Comparison of ENCODE assay signal across 24 cellular contexts in genomic region chr19:50317115-50317514, GRCh38. TPM values are rescaled to one million over a fixed set of nuclear protein-coding genes. Genes with fewer than 3 reads are reported as not detected.
A peak's percentile ranks its signal among the peaks of the same experiment; 100 is the strongest.
DNase-seq lines count a peak whose midpoint lies in the region; ATAC-seq and TF ChIP-seq lines count a peak whose summit lies in the region.
"Had no signal": no experiment of that assay in that cellular context is flagged by ENCODE, and none has a peak within 500 bp of the region (broad histone marks: within the 10 kb centered on the region; RNA-seq: fewer than 3 reads in every experiment).

No MANE protein-coding gene starts in this region.

- no peaks in the 10 kb centered on the region for H3K9me3 ChIP-seq in osteoblast (ENCODE audit: low read depth, low read length)
- no peaks in the 10 kb centered on the region for H3K9me3 ChIP-seq in effector memory CD4-positive, alpha-beta T cell (ENCODE audit: control insufficient read depth, low read length)
- H3K9me3 ChIP-seq: A549; BE2C; BLaER1 treated with 17β-estradiol and CSF1 and Interleukin-3, amounts not matched to agents 10 nM and 100 nM had no signal

- H3K27ac Mint-ChIP-seq in chondrocyte (ENCODE audit: unreplicated experiment) (no peak overlapping the region), osteocyte (ENCODE audit: unreplicated experiment) (no peak overlapping the region)
- H3K27ac Mint-ChIP-seq: CD4-positive, alpha-beta T cell; CD8-positive, alpha-beta memory T cell; HFFc6 had no signal

- H3K9me3 Mint-ChIP-seq in chondrocyte (ENCODE audit: low read depth) (no peaks in the 10 kb centered on the region), osteocyte (ENCODE audit: unreplicated experiment) (no peaks in the 10 kb centered on the region)
- H3K9me3 Mint-ChIP-seq: CD4-positive, alpha-beta T cell; H9; HFFc6 had no signal

- no peak overlapping the region for H3K27ac ChIP-seq in osteoblast (ENCODE audit: low read depth, low read length)
- no peak overlapping the region for H3K27ac ChIP-seq in effector memory CD4-positive, alpha-beta T cell (ENCODE audit: insufficient read depth, low read length, poor library complexity, severe bottlenecking)
- H3K27ac ChIP-seq: BLaER1 treated with 17β-estradiol and CSF1 and Interleukin-3, amounts not matched to agents 10 nM and 100 nM; GM23248 had no signal

- no peak overlapping the region for H3K4me2 ChIP-seq in osteoblast (ENCODE audit: insufficient read depth, low read length)
- H3K4me2 ChIP-seq: A549; BLaER1 treated with 17β-estradiol and CSF1 and Interleukin-3, amounts not matched to agents 10 nM and 100 nM had no signal

- H3K36me3 Mint-ChIP-seq in chondrocyte (ENCODE audit: low read depth): peaks cover 3% of the 10 kb centered on the region
- no peaks in the 10 kb centered on the region for H3K36me3 Mint-ChIP-seq in osteocyte (ENCODE audit: unreplicated experiment)
- H3K36me3 Mint-ChIP-seq: CD8-positive, alpha-beta memory T cell had no signal

- peak; percentile 3 for DNase-seq in GM20000 (ENCODE audit: low spot score)
- peak; percentile 51 for DNase-seq in chondrocyte (ENCODE audit: low spot score)
- DNase-seq in osteoblast (ENCODE audit: insufficient read length, low spot score, missing footprints): peak; percentile 21
- DNase-seq in NOMO-1 treated with DMSO at 0.1 percent for 48 hours (lab: John Stamatoyannopoulos, UW; ENCODE audit: unreplicated experiment): no peak
- no peak for DNase-seq in osteocyte (ENCODE audit: extremely low spot score, unreplicated experiment)
- no peak for DNase-seq in effector memory CD4-positive, alpha-beta T cell
- DNase-seq: 8988T; ACHN; AML-193; BE2C; Calu3; CD4-positive, alpha-beta T cell; CD8-positive, alpha-beta memory T cell; DMS53; DMS79 treated with DMSO at 0.1 percent for 48 hours; GF-D8; GM23248; H9; HFFc6 had no signal

- no peak for ATAC-seq in GM18517 (IDR thresholded peaks at IDR 0.05; ENCODE audit: unreplicated experiment)
- ATAC-seq: A549, HCT116 had no signal

- H3K36me3 ChIP-seq in osteoblast (ENCODE audit: insufficient read depth, low read length): no peaks in the 10 kb centered on the region
- H3K36me3 ChIP-seq in effector memory CD4-positive, alpha-beta T cell (ENCODE audit: control insufficient read depth, insufficient read depth, low read length): no peaks in the 10 kb centered on the region
- H3K36me3 ChIP-seq: BE2C; BLaER1 treated with 17β-estradiol and CSF1 and Interleukin-3, amounts not matched to agents 10 nM and 100 nM had no signal

- H4K20me1 ChIP-seq in osteoblast (ENCODE audit: insufficient read depth, low read length): no peaks in the 10 kb centered on the region
- H4K20me1 ChIP-seq: BLaER1 treated with 17β-estradiol and CSF1 and Interleukin-3, amounts not matched to agents 10 nM and 100 nM had no signal

- H3K79me2 ChIP-seq in osteoblast (ENCODE audit: insufficient read depth, low read length): no peaks in the 10 kb centered on the region

- H3K27me3 Mint-ChIP-seq in chondrocyte (ENCODE audit: low read depth): peaks cover 40% of the 10 kb centered on the region
- H3K27me3 Mint-ChIP-seq in osteocyte (ENCODE audit: unreplicated experiment): peaks cover 30% of the 10 kb centered on the region

- TF ChIP-seq CTCF in GM20000 (IDR thresholded peaks at IDR 0.05; ENCODE audit: extremely low read depth, missing control alignments) (no peak), chondrocyte (IDR thresholded peaks at IDR 0.05) (no peak), osteoblast (IDR thresholded peaks at IDR 0.05; ENCODE audit: extremely low read depth, low read depth, low read length) (no peak), osteocyte (IDR thresholded peaks at IDR 0.05) (no peak)

- no peaks in the 10 kb centered on the region for H3K4me1 ChIP-seq in osteoblast (ENCODE audit: insufficient read depth, low read length)
- peaks cover 5% of the 10 kb centered on the region for H3K4me1 ChIP-seq in effector memory CD4-positive, alpha-beta T cell (ENCODE audit: control insufficient read depth, insufficient read depth, low read length, poor library complexity, severe bottlenecking)
- H3K4me1 ChIP-seq: BE2C had no signal

- no peak overlapping the region for H2AFZ ChIP-seq in osteoblast (ENCODE audit: low read length)
- H2AFZ ChIP-seq: GM23248 had no signal

- no peak overlapping the region for H3K4me3 Mint-ChIP-seq in chondrocyte (ENCODE audit: unreplicated experiment)
- no peak overlapping the region for H3K4me3 Mint-ChIP-seq in osteocyte (ENCODE audit: unreplicated experiment)
- H3K4me3 Mint-ChIP-seq: CD4-positive, alpha-beta T cell; HFFc6 had no signal

- H3K27me3 ChIP-seq in osteoblast (ENCODE audit: insufficient read depth, low read length): peaks cover 22% of the 10 kb centered on the region
- peaks cover 37% of the 10 kb centered on the region for H3K27me3 ChIP-seq in effector memory CD4-positive, alpha-beta T cell (replicated peaks; ENCODE audit: control insufficient read depth, insufficient read depth, low read length, poor library complexity, severe bottlenecking)

- H3K4me1 Mint-ChIP-seq in chondrocyte (ENCODE audit: low read depth) (peaks cover 15% of the 10 kb centered on the region), osteocyte (ENCODE audit: unreplicated experiment) (peaks cover 4% of the 10 kb centered on the region)

- H3K4me3 ChIP-seq in osteoblast (ENCODE audit: insufficient read depth, low read length): no peak overlapping the region
- no peak overlapping the region for H3K4me3 ChIP-seq in effector memory CD4-positive, alpha-beta T cell (ENCODE audit: insufficient read depth, low read depth, low read length, poor library complexity, severe bottlenecking)
- H3K4me3 ChIP-seq: A549; BLaER1 treated with 17β-estradiol and CSF1 and Interleukin-3, amounts not matched to agents 10 nM and 100 nM; GM23248 had no signal

RNA-seq across cellular contexts. Expression of gene KCNC3, which starts 12.1 kb away (rescaled TPM):
- 4.9 to 9.3 TPM (median 8.9 TPM) in 3 replicates for total RNA-seq in chondrocyte
- under 0.01 TPM in 1 of 2 replicates, not detected in the other for total RNA-seq in osteoblast
- 1.1 and 1.2 TPM in 2 replicates for total RNA-seq in osteocyte
- total RNA-seq: HFFc6 had no signal

RNA-seq across cellular contexts. Expression of gene NAPSA, which starts 48.3 kb away (rescaled TPM):
- total RNA-seq in chondrocyte: 0.27 to 0.74 TPM (median 0.55 TPM) in 3 replicates
- total RNA-seq in osteoblast: under 0.01 and 0.29 TPM in 2 replicates
- 0.16 and 1.3 TPM in 2 replicates for total RNA-seq in osteocyte
- total RNA-seq: Daoy had no signal

RNA-seq across cellular contexts. Expression of gene NR1H2, which starts 59.1 kb away (rescaled TPM):
- total RNA-seq in chondrocyte (47.7 to 48.9 TPM (median 48.3 TPM) in 3 replicates), osteoblast (91.1 and 113 TPM in 2 replicates), osteocyte (53.4 and 64.5 TPM in 2 replicates)

Comparison
In these comparisons a context has a peak if more than half of its experiments do, and no peak if none do; other contexts are left out.
1. DNase-seq: peak in GM20000 (single experiment), chondrocyte (single experiment) and osteoblast (single experiment); none in NOMO-1 treated with DMSO at 0.1 percent for 48 hours (single experiment), osteocyte (single experiment) and effector memory CD4-positive, alpha-beta T cell (0 of 3).